ENCODE assay signal across 27 cellular contexts in the genomic region with DNA sequence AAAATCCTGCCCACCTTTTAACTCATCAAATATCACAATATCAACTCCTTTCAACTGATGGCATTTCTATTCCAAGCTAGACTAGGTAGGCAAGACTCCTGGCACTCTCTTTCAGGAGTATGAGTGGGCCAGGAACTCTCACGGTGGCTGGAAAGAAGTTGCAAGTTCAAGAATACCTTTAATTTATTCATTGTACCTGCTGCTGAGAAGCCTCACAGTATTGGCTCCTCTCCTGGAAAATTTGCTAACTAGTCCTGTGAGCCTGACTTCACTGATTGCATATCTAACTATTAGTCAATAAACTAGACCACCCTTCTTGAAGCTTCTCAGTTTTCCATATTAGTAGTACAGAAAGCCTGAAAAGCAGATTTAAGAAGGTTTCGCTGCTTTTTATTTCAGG.
"Had no signal": no experiment of that assay in that cellular context is flagged by ENCODE, and none has a peak within 500 bp of the region (broad histone marks: within the 10 kb centered on the region; RNA-seq: fewer than 3 reads in every experiment).

No MANE protein-coding gene starts in this region.

- ATAC-seq: left cardiac atrium; left lung; mucosa of descending colon; naive thymus-derived CD4-positive, alpha-beta T cell; pancreas; right cardiac atrium; stimulated activated effector memory CD8-positive, alpha-beta T cell treated with anti-CD3 and anti-CD28 coated beads, Interleukin-12 subunit alpha, Interleukin-12 subunit beta, amount 100 ng/mL, for 72 hours; upper lobe of right lung had no signal

- DNase-seq: hippocampal formation; kidney glomerular epithelial cell; left cardiac atrium; left lung; midbrain; mucosa of descending colon; naive thymus-derived CD4-positive, alpha-beta T cell; nucleus accumbens; pancreas; posterior cingulate gyrus; retina; right cardiac atrium; sigmoid colon; small intestine; spleen; stimulated activated CD4-positive, alpha-beta T cell treated with anti-CD3 and anti-CD28 coated beads, Interleukin-4, amount 100 ng/mL, for 24 hours; stimulated activated naive CD4-positive, alpha-beta T cell; tibial artery; trophoblast cell; upper lobe of right lung had no signal

- H3K27me3 ChIP-seq: left lung, pancreas, sigmoid colon, spleen, suprapubic skin, tibial artery, upper lobe of right lung had no signal

- H3K4me1 ChIP-seq: left lung, pancreas, prostate gland, spleen, tibial artery, upper lobe of right lung had no signal

- H3K36me3 ChIP-seq: left lung, pancreas, prostate gland, sigmoid colon, spleen, suprapubic skin, thoracic aorta, tibial artery, upper lobe of right lung had no signal

- FAIRE-seq: keratinocyte, pancreas, small intestine, urothelium cell line had no signal

- H3K27ac ChIP-seq: left lung, pancreas, prostate gland, spleen, suprapubic skin, thoracic aorta, tibial artery, upper lobe of right lung had no signal

- H3K4me3 ChIP-seq: left lung, lung, mucosa of descending colon, pancreas, prostate gland, sigmoid colon, spleen, suprapubic skin, thoracic aorta, tibial artery, upper lobe of right lung had no signal

- H3K9me3 ChIP-seq: left lung, mucosa of descending colon, pancreas, prostate gland, sigmoid colon, suprapubic skin, thoracic aorta, tibial artery, upper lobe of right lung had no signal
